Comparison of ENCODE assay signal across 10 cellular contexts in the genomic region with DNA sequence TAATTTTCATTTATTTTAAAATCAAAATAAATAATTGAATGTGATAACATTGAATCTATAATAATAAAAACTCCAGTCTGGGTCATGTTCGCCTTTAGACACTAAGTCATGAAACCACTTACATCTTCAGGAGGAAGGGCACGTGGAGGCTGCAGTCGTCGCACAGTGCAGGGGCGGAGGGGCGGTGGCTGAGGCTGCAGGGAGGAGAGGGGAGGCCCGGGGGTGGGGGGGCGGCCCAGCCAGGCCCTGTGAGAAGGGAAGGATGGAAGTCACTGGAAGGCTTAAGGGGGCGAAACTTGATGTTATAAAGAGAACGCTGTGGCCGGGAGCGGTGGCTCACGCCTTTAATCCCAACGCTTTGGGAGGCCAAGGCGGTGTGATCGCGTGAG. TPM values are rescaled to one million over a fixed set of nuclear protein-coding genes. Genes with fewer than 3 reads are reported as not detected.
DNase-seq lines count a peak whose midpoint lies in the region; ATAC-seq and TF ChIP-seq lines count a peak whose summit lies in the region.
"Had no signal": no experiment of that assay in that cellular context is flagged by ENCODE, and none has a peak within 500 bp of the region (broad histone marks: within the 10 kb centered on the region; RNA-seq: fewer than 3 reads in every experiment).

No MANE protein-coding gene starts in this region.

- no peak overlapping the region for H4K91ac ChIP-seq in mesenchymal stem cell (ENCODE audit: low read length)

- H3K36me3 ChIP-seq in mesenchymal stem cell (ENCODE audit: control insufficient read depth in 1 of 2, insufficient read depth in 2 of 2, low read depth in 1 of 2, low read length in 2 of 2) (no peaks in the 10 kb centered on the region), tibial nerve (no peaks in the 10 kb centered on the region)
- H3K36me3 ChIP-seq: SJSA1 had no signal

- no peak overlapping the region for H3K9ac ChIP-seq in mesenchymal stem cell (ENCODE audit: low read length)

- H3K79me1 ChIP-seq in mesenchymal stem cell (replicated peaks; ENCODE audit: low read length, poor library complexity, severe bottlenecking) = no peaks in the 10 kb centered on the region

- no peak for TF ChIP-seq EP300 in tibial nerve (IDR thresholded peaks at IDR 0.05)

- H3K27me3 Mint-ChIP-seq in activated T-cell treated with anti-CD3 and anti-CD28 coated beads, Interleukin-2, amount 50 U/mL, for 24 hours = peaks cover 24% of the 10 kb centered on the region
- peaks cover 11% of the 10 kb centered on the region for H3K27me3 Mint-ChIP-seq in activated naive CD8-positive, alpha-beta T cell treated with anti-CD3 and anti-CD28 coated beads, Interleukin-2, amount 10 ng/mL, durations not matched to agents 7 days and 5 days

- H3K23ac ChIP-seq in mesenchymal stem cell (ENCODE audit: low read length in 2 of 2) = no peak overlapping the region

- no peaks in the 10 kb centered on the region for H3K36me3 Mint-ChIP-seq in activated T-cell treated with anti-CD3 and anti-CD28 coated beads, Interleukin-2, amount 50 U/mL, for 24 hours (ENCODE audit: low read depth)
- no peaks in the 10 kb centered on the region for H3K36me3 Mint-ChIP-seq in activated naive CD8-positive, alpha-beta T cell treated with anti-CD3 and anti-CD28 coated beads, Interleukin-2, amount 10 ng/mL, durations not matched to agents 7 days and 5 days

- H3K27me3 ChIP-seq in mesenchymal stem cell (ENCODE audit: control insufficient read depth in 1 of 2, insufficient read depth in 1 of 2, low read length in 2 of 2) (no peaks in the 10 kb centered on the region), tibial nerve (no peaks in the 10 kb centered on the region)
- H3K27me3 ChIP-seq: SJSA1 had no signal

- DNase-seq in activated T-cell treated with anti-CD3 and anti-CD28 coated beads, Interleukin-2, amount 50 U/mL, for 24 hours = no peak
- DNase-seq in activated T-cell treated with anti-CD3 and anti-CD28 coated beads, Interleukin-2, amount 50 U/mL, for 1 hour = no peak
- DNase-seq in activated naive CD8-positive, alpha-beta T cell treated with anti-CD3 and anti-CD28 coated beads, Interleukin-2, amount 10 ng/mL, durations not matched to agents 7 days and 5 days = no peak
- DNase-seq in mesenchymal stem cell (no peak), tibial nerve (ENCODE audit: low spot score in 2 of 2) (no peak), NCI-H1930 (lab: John Stamatoyannopoulos, UW) (no peak), OCI-M2 (lab: John Stamatoyannopoulos, UW; ENCODE audit: unreplicated experiment) (no peak)
- DNase-seq: occipital lobe had no signal

- H2BK15ac ChIP-seq in mesenchymal stem cell (ENCODE audit: low read depth, poor library complexity, severe bottlenecking) = no peak overlapping the region

- no peak overlapping the region for H4K8ac ChIP-seq in mesenchymal stem cell (ENCODE audit: low read length)

- peak overlapping the region; percentile 10 for H3K4me3 Mint-ChIP-seq in activated T-cell treated with anti-CD3 and anti-CD28 coated beads, Interleukin-2, amount 50 U/mL, for 24 hours
- H3K4me3 Mint-ChIP-seq in activated naive CD8-positive, alpha-beta T cell treated with anti-CD3 and anti-CD28 coated beads, Interleukin-2, amount 10 ng/mL, durations not matched to agents 7 days and 5 days = peak overlapping the region; percentile 48

- no peak overlapping the region for H3K4me2 ChIP-seq in mesenchymal stem cell (ENCODE audit: low read length, poor library complexity, severe bottlenecking)

- H3K4me1 ChIP-seq in mesenchymal stem cell (ENCODE audit: control insufficient read depth, insufficient read depth, low read depth, low read length) (peaks cover 5% of the 10 kb centered on the region), tibial nerve (peaks cover 0 to 45% (median 11%) of the 10 kb centered on the region in 4 donors)

- no peak overlapping the region for H2AFZ ChIP-seq in mesenchymal stem cell (ENCODE audit: low read depth, low read length)

- no peak overlapping the region for H2BK5ac ChIP-seq in mesenchymal stem cell (ENCODE audit: low read depth, low read length, poor library complexity, severe bottlenecking)

- H3K27ac Mint-ChIP-seq in activated T-cell treated with anti-CD3 and anti-CD28 coated beads, Interleukin-2, amount 50 U/mL, for 24 hours = no peak overlapping the region
- peak overlapping the region; percentile 57 for H3K27ac Mint-ChIP-seq in activated naive CD8-positive, alpha-beta T cell treated with anti-CD3 and anti-CD28 coated beads, Interleukin-2, amount 10 ng/mL, durations not matched to agents 7 days and 5 days

- H2BK12ac ChIP-seq in mesenchymal stem cell (ENCODE audit: low read length in 2 of 2) = no peak overlapping the region

- no peak overlapping the region for H3K14ac ChIP-seq in mesenchymal stem cell (ENCODE audit: low read length in 2 of 2)

- TF ChIP-seq CTCF in tibial nerve (IDR thresholded peaks at IDR 0.05) = no peak

- 88% methylated on average over 16 of the region's 17 CpGs for WGBS in mesenchymal stem cell
- WGBS in tibial nerve, 2 donors = 70% methylated on average over 17 of the region's 17 CpGs

- H2AK5ac ChIP-seq in mesenchymal stem cell (ENCODE audit: low read length, severe bottlenecking) = no peak overlapping the region

- no peaks in the 10 kb centered on the region for H3K9me3 Mint-ChIP-seq in activated T-cell treated with anti-CD3 and anti-CD28 coated beads, Interleukin-2, amount 50 U/mL, for 24 hours
- no peaks in the 10 kb centered on the region for H3K9me3 Mint-ChIP-seq in activated naive CD8-positive, alpha-beta T cell treated with anti-CD3 and anti-CD28 coated beads, Interleukin-2, amount 10 ng/mL, durations not matched to agents 7 days and 5 days

- no peak overlapping the region for H3K18ac ChIP-seq in mesenchymal stem cell (ENCODE audit: low read depth in 1 of 2, low read length in 2 of 2)

- peaks cover 21% of the 10 kb centered on the region for H3K4me1 Mint-ChIP-seq in activated T-cell treated with anti-CD3 and anti-CD28 coated beads, Interleukin-2, amount 50 U/mL, for 24 hours (ENCODE audit: low read depth)
- H3K4me1 Mint-ChIP-seq in activated naive CD8-positive, alpha-beta T cell treated with anti-CD3 and anti-CD28 coated beads, Interleukin-2, amount 10 ng/mL, durations not matched to agents 7 days and 5 days = peaks cover 23% of the 10 kb centered on the region

- H3K27ac ChIP-seq in mesenchymal stem cell (ENCODE audit: low read length, poor library complexity, severe bottlenecking) (no peak overlapping the region), tibial nerve (peak overlapping the region in 2 of 4 donors; percentile 42 to 93)
- H3K27ac ChIP-seq: SJSA1 had no signal

- POLR2A ChIA-PET in activated naive CD8-positive, alpha-beta T cell treated with anti-CD3 and anti-CD28 coated beads, Interleukin-2, amount 10 ng/mL, durations not matched to agents 7 days and 5 days (lab: Charles Lee) = interaction anchor here (1.6 kb wide), 1 partner anchor 100 kb away, joined by 4 read pairs; the partner anchor contains the start of genes MRPL57 and SKA3

- H2BK120ac ChIP-seq in mesenchymal stem cell (ENCODE audit: low read depth, low read length) = peak overlapping the region; percentile 93

- TF ChIP-seq POLR2A in tibial nerve (IDR thresholded peaks at IDR 0.05) = no peak

- H3K4ac ChIP-seq in mesenchymal stem cell (ENCODE audit: low read depth in 1 of 2, low read length in 2 of 2) = no peak overlapping the region

- no peak for ATAC-seq in activated naive CD8-positive, alpha-beta T cell treated with anti-CD3 and anti-CD28 coated beads, Interleukin-2, amount 10 ng/mL, durations not matched to agents 7 days and 5 days (ENCODE audit: low read depth)
- no peak for ATAC-seq in GM21529 (IDR thresholded peaks at IDR 0.05; ENCODE audit: unreplicated experiment)

- H3K9me3 ChIP-seq in mesenchymal stem cell (ENCODE audit: control insufficient read depth, low read length) (no peaks in the 10 kb centered on the region), tibial nerve (no peaks in the 10 kb centered on the region)
- H3K9me3 ChIP-seq: SJSA1 had no signal

- H3K4me3 ChIP-seq in mesenchymal stem cell (ENCODE audit: insufficient read depth in 1 of 2, low read depth in 1 of 2, low read length in 2 of 2) = no peak overlapping the region
- H3K4me3 ChIP-seq in tibial nerve = peak overlapping the region; percentile 36 to 67 (median 52)
- H3K4me3 ChIP-seq: SJSA1 had no signal

RNA-seq across cellular contexts. Expression of gene LATS2, which starts 14.9 kb away (rescaled TPM):
- 1 to 10 TPM; 2.3 to 2.4 TPM for total RNA-seq in activated naive CD8-positive, alpha-beta T cell treated with anti-CD3 and anti-CD28 coated beads, Interleukin-2, amount 10 ng/mL, durations not matched to agents 7 days and 5 days
- polyA plus RNA-seq in mesenchymal stem cell (2013, experiment 1 of 2) = 23.0 TPM
- 23.1 TPM for polyA plus RNA-seq in mesenchymal stem cell (2013, experiment 2 of 2)
- 10 to 100 TPM; 40.2 to 49.4 (median 42.3) TPM for total RNA-seq in tibial nerve

Comparison
In these comparisons a context has a peak if more than half of its experiments do, and no peak if none do; other contexts are left out.
1. H3K4me3 ChIP-seq: peak in tibial nerve (4 of 4); none in mesenchymal stem cell (0 of 2).
2. RNA of gene LATS2, which starts 14.9 kb away (total RNA-seq): 40.2 to 49.4 TPM in tibial nerve; 2.3 to 2.4 TPM in activated naive CD8-positive, alpha-beta T cell treated with anti-CD3 and anti-CD28 coated beads, Interleukin-2, amount 10 ng/mL, durations not matched to agents 7 days and 5 days; every median in the first group is over 10 times any median in the second.